ENCODE assay signal across 13 cellular contexts in the genomic region with DNA sequence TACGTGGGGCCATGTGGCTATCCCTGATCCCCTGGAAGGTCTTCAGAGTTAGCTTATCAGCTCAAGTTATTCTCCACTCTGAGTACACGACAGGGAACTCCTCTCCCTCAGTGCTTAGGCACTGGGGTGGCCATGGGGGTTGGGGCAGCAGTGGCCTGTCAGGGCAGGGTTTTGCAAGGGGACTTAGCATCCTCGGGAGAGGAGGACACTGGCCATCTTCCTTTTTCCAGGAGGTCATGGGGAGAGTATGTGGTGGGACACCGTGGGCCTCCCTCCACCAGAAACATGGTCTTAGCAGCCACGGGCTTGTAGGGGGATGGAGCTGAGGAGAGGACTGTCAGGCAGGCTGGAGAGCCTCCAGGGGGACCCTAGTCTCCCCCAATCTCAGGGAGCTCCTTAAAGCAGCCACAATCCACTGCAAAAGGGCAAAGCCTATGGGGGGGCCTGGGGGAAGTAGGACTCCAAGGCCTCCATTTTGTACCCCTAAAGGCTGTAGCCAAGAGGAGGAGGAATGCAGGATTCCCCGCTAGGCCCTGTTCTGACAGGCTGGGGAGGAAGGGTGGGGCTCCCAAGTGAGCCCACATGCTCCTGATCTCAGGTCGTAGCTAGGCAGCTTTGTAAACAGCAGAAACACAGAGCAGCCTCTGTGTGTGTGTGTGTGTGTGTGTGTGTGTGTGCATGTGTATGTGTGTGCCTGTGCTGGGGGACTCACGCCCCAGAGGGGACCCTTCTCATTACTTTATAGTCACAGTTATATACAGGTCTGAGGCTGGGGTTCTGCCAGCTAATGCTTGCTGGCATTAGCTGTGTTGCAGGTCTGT. TPM values are rescaled to one million over a fixed set of nuclear protein-coding genes. Genes with fewer than 3 reads are reported as not detected.
DNase-seq lines count a peak whose midpoint lies in the region; ATAC-seq, FAIRE-seq and TF ChIP-seq lines count a peak whose summit lies in the region.
"Had no signal": no experiment of that assay in that cellular context is flagged by ENCODE, and none has a peak within 500 bp of the region (broad histone marks: within the 10 kb centered on the region; RNA-seq: fewer than 3 reads in every experiment).

No MANE protein-coding gene starts in this region.

- H3K9me3 ChIP-seq in left ventricle myocardium inferior (replicated peaks) (no peaks in the 10 kb centered on the region), trophoblast cell (ENCODE audit: insufficient read depth, low read depth, low read length) (no peaks in the 10 kb centered on the region)
- H3K9me3 ChIP-seq: ascending aorta had no signal

- DNase-seq in left ventricle myocardium inferior (no peak), Right ventricle myocardium superior (no peak), fibroblast of the conjunctiva (ENCODE audit: low read depth) (peak; percentile 32), urothelium cell line (ENCODE audit: low spot score) (no peak), medulla oblongata (ENCODE audit: extremely low spot score) (no peak), trophoblast cell (no peak)
- DNase-seq in T-helper 2 cell treated with Interferon-gamma antibody and Interleukin-4, amounts not matched to agents 5 μg/mL and 100 μg/mL, for 36 hours (ENCODE audit: low spot score), result no peak
- DNase-seq: HCEC 1CT, hippocampal formation, NCI-H524 treated with DMSO at 0.1 percent for 48 hours had no signal

- no peak overlapping the region for H3K23ac ChIP-seq in trophoblast cell (ENCODE audit: low read length)

- no CpG with 5 or more reads among the region's 8 CpGs for WGBS in trophoblast cell (ENCODE audit: extremely low coverage, insufficient coverage, insufficient read length)

- H2BK5ac ChIP-seq in trophoblast cell (ENCODE audit: low read depth, low read length, poor library complexity), result no peak overlapping the region

- H3K14ac ChIP-seq in trophoblast cell (ENCODE audit: low read length), result no peak overlapping the region

- no peak overlapping the region for H4K12ac ChIP-seq in trophoblast cell (ENCODE audit: low read depth, low read length)

- H3K27me3 ChIP-seq in left ventricle myocardium inferior (ENCODE audit: low read depth) (peaks cover 9% of the 10 kb centered on the region), trophoblast cell (ENCODE audit: insufficient read depth, low read length) (no peaks in the 10 kb centered on the region)
- H3K27me3 ChIP-seq: ascending aorta had no signal

- H3K36me3 Mint-ChIP-seq in T-helper 2 cell treated with Interferon-gamma antibody and Interleukin-4, amounts not matched to agents 5 μg/mL and 100 μg/mL, for 36 hours (ENCODE audit: low read depth), result no peaks in the 10 kb centered on the region

- H3K4me3 Mint-ChIP-seq in T-helper 2 cell treated with Interferon-gamma antibody and Interleukin-4, amounts not matched to agents 5 μg/mL and 100 μg/mL, for 36 hours, result no peak overlapping the region

- H3K27me3 Mint-ChIP-seq in T-helper 2 cell treated with Interferon-gamma antibody and Interleukin-4, amounts not matched to agents 5 μg/mL and 100 μg/mL, for 36 hours (ENCODE audit: low read depth), result peaks cover 7% of the 10 kb centered on the region

- peaks cover 32% of the 10 kb centered on the region for H3K4me1 ChIP-seq in left ventricle myocardium inferior
- H3K4me1 ChIP-seq in trophoblast cell (ENCODE audit: control insufficient read depth in 1 of 2, insufficient read depth in 2 of 2, low read length in 2 of 2), result peaks cover under 1 to 14% of the 10 kb centered on the region in 2 experiments

- H3K79me1 ChIP-seq in trophoblast cell (ENCODE audit: low read length), result peaks cover 15% of the 10 kb centered on the region

- TF ChIP-seq CTCF in left ventricle myocardium inferior (IDR thresholded peaks at IDR 0.05; ENCODE audit: borderline replicate concordance), result no peak

- H4K91ac ChIP-seq in trophoblast cell (ENCODE audit: low read depth, low read length), result no peak overlapping the region

- no peak overlapping the region for H4K8ac ChIP-seq in trophoblast cell (ENCODE audit: low read depth, low read length)

- peak; percentile 40 for FAIRE-seq in urothelium cell line (lab: Jason Lieb, UNC)

- H3K36me3 ChIP-seq in left ventricle myocardium inferior, result no peaks in the 10 kb centered on the region
- H3K36me3 ChIP-seq in trophoblast cell (ENCODE audit: control insufficient read depth in 1 of 2, insufficient read depth in 2 of 2, low read length in 2 of 2), result no peaks in the 10 kb centered on the region
- H3K36me3 ChIP-seq: ascending aorta had no signal

- H3K4me2 ChIP-seq in trophoblast cell (ENCODE audit: low read length), result no peak overlapping the region

- ATAC-seq in Right ventricle myocardium superior (ENCODE audit: poor library complexity) (no peak), HG02840 (IDR thresholded peaks at IDR 0.05; ENCODE audit: low FRiP score, unreplicated experiment) (no peak)

- H2AFZ ChIP-seq in trophoblast cell (ENCODE audit: insufficient read depth, low read length, poor library complexity), result no peak overlapping the region

- no peak overlapping the region for H3K18ac ChIP-seq in trophoblast cell (ENCODE audit: low read length)

- no peak overlapping the region for H2BK12ac ChIP-seq in trophoblast cell (ENCODE audit: low read length)

- H2AK5ac ChIP-seq in trophoblast cell (ENCODE audit: low read length), result no peak overlapping the region

- H3K27ac Mint-ChIP-seq in T-helper 2 cell treated with Interferon-gamma antibody and Interleukin-4, amounts not matched to agents 5 μg/mL and 100 μg/mL, for 36 hours, result peak overlapping the region; percentile 67

- no peaks in the 10 kb centered on the region for H3K9me3 Mint-ChIP-seq in T-helper 2 cell treated with Interferon-gamma antibody and Interleukin-4, amounts not matched to agents 5 μg/mL and 100 μg/mL, for 36 hours

- no peak overlapping the region for H3K9ac ChIP-seq in trophoblast cell (ENCODE audit: low read length)

- H2BK120ac ChIP-seq in trophoblast cell (ENCODE audit: insufficient read depth, low read length, poor library complexity), result no peak overlapping the region

- H3K4me3 ChIP-seq in left ventricle myocardium inferior, result no peak overlapping the region
- no peak overlapping the region for H3K4me3 ChIP-seq in trophoblast cell (ENCODE audit: low read depth, low read length)
- H3K4me3 ChIP-seq: ascending aorta had no signal

- peak overlapping the region; percentile 74 for H3K27ac ChIP-seq in left ventricle myocardium inferior (replicated peaks)
- H3K27ac ChIP-seq in trophoblast cell (ENCODE audit: low read depth, low read length), result no peak overlapping the region
- H3K27ac ChIP-seq: ascending aorta, VCaP had no signal

- H3K79me2 ChIP-seq in trophoblast cell (ENCODE audit: control insufficient read depth, insufficient read depth, low read length, poor library complexity), result no peaks in the 10 kb centered on the region

- intact Hi-C loops in left ventricle myocardium inferior (cut with micrococcal nuclease), result loop anchor here (5.0 kb wide), 2 partner anchors 172 to 352 kb away; no protein-coding TSS in a partner anchor
- intact Hi-C loops in Right ventricle myocardium superior (cut with DNase I), result loop anchor here (5.0 to 10.0 kb wide), 3 partner anchors 172 to 830 kb away; no protein-coding TSS in a partner anchor

- H3K4ac ChIP-seq in trophoblast cell (ENCODE audit: low read depth, low read length), result no peak overlapping the region

- H3K4me1 Mint-ChIP-seq in T-helper 2 cell treated with Interferon-gamma antibody and Interleukin-4, amounts not matched to agents 5 μg/mL and 100 μg/mL, for 36 hours (ENCODE audit: low read depth), result peaks cover 18% of the 10 kb centered on the region

RNA-seq across cellular contexts. Expression of gene KRT80, which starts 36.6 kb away (rescaled TPM):
- not detected for total RNA-seq in left ventricle myocardium inferior
- total RNA-seq in Right ventricle myocardium superior, result not detected
- polyA plus RNA-seq in trophoblast cell (2013), result 26.3 and 28.8 TPM in 2 replicates
- total RNA-seq: ascending aorta had no signal
